In the genomic region with DNA sequence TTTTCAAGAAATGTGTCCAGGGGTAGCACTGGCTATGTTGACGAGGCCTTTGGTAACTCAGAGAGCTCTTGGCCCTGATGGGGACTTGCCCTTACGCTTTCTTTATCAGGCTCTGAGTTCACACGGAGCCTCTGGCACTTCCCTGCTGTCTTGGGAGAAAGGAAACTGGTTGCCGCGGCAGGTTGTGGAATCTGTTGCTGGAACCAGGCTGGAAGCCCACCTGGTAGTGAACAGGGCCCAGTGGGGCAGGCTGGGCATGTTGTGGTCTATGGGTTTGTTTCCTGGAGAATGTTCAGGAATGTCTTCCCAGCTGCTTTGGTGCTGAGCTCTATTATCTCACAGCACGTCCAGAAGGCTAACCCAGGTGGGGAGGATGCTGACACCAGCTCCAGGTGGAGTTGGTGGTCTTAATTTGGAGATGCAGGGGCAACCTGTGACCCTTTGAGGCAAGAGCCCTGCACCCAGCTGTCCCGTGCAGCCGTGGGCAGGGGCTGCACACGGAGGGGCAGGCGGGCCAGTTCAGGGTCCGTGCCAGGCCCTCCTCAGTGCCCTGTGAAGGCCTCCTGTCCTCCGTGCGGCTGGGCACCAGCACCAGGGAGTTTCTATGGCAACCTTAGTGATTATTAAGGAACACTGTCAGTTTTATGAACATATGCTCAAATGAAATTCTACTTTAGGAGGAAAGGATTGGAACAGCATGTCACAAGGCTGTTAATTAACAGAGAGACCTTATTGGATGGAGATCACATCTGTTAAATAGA, we compare ENCODE assay signal across 1 cellular context.
TF ChIP-seq lines count a peak whose summit lies in the region.

No MANE protein-coding gene starts in this region.

TF ChIP-seq in GM23338, 12 proteins besides CTCF, POLR2A, EP300 and RAD21 (continued from another document):
- TF ChIP-seq, protein P1, sequence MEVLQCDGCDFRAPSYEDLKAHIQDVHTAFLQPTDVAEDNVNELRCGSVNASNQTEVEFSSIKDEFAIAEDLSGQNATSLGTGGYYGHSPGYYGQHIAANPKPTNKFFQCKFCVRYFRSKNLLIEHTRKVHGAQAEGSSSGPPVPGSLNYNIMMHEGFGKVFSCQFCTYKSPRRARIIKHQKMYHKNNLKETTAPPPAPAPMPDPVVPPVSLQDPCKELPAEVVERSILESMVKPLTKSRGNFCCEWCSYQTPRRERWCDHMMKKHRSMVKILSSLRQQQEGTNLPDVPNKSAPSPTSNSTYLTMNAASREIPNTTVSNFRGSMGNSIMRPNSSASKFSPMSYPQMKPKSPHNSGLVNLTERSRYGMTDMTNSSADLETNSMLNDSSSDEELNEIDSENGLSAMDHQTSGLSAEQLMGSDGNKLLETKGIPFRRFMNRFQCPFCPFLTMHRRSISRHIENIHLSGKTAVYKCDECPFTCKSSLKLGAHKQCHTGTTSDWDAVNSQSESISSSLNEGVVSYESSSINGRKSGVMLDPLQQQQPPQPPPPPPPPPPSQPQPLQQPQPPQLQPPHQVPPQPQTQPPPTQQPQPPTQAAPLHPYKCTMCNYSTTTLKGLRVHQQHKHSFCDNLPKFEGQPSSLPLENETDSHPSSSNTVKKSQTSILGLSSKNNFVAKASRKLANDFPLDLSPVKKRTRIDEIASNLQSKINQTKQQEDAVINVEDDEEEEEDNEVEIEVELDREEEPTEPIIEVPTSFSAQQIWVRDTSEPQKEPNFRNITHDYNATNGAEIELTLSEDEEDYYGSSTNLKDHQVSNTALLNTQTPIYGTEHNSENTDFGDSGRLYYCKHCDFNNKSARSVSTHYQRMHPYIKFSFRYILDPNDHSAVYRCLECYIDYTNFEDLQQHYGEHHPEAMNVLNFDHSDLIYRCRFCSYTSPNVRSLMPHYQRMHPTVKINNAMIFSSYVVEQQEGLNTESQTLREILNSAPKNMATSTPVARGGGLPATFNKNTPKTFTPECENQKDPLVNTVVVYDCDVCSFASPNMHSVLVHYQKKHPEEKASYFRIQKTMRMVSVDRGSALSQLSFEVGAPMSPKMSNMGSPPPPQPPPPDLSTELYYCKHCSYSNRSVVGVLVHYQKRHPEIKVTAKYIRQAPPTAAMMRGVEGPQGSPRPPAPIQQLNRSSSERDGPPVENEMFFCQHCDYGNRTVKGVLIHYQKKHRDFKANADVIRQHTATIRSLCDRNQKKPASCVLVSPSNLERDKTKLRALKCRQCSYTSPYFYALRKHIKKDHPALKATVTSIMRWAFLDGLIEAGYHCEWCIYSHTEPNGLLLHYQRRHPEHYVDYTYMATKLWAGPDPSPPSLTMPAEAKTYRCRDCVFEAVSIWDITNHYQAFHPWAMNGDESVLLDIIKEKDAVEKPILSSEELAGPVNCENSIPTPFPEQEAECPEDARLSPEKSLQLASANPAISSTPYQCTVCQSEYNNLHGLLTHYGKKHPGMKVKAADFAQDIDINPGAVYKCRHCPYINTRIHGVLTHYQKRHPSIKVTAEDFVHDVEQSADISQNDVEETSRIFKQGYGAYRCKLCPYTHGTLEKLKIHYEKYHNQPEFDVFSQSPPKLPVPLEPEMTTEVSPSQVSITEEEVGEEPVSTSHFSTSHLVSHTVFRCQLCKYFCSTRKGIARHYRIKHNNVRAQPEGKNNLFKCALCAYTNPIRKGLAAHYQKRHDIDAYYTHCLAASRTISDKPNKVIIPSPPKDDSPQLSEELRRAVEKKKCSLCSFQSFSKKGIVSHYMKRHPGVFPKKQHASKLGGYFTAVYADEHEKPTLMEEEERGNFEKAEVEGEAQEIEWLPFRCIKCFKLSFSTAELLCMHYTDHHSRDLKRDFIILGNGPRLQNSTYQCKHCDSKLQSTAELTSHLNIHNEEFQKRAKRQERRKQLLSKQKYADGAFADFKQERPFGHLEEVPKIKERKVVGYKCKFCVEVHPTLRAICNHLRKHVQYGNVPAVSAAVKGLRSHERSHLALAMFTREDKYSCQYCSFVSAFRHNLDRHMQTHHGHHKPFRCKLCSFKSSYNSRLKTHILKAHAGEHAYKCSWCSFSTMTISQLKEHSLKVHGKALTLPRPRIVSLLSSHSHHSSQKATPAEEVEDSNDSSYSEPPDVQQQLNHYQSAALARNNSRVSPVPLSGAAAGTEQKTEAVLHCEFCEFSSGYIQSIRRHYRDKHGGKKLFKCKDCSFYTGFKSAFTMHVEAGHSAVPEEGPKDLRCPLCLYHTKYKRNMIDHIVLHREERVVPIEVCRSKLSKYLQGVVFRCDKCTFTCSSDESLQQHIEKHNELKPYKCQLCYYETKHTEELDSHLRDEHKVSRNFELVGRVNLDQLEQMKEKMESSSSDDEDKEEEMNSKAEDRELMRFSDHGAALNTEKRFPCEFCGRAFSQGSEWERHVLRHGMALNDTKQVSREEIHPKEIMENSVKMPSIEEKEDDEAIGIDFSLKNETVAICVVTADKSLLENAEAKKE (CRISPR knock-in tag; IDR thresholded peaks at IDR 0.05), result no peak
- TF ChIP-seq, protein P2, sequence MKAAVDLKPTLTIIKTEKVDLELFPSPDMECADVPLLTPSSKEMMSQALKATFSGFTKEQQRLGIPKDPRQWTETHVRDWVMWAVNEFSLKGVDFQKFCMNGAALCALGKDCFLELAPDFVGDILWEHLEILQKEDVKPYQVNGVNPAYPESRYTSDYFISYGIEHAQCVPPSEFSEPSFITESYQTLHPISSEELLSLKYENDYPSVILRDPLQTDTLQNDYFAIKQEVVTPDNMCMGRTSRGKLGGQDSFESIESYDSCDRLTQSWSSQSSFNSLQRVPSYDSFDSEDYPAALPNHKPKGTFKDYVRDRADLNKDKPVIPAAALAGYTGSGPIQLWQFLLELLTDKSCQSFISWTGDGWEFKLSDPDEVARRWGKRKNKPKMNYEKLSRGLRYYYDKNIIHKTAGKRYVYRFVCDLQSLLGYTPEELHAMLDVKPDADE (IDR thresholded peaks at IDR 0.05), result no peak
- TF ChIP-seq, protein P3, sequence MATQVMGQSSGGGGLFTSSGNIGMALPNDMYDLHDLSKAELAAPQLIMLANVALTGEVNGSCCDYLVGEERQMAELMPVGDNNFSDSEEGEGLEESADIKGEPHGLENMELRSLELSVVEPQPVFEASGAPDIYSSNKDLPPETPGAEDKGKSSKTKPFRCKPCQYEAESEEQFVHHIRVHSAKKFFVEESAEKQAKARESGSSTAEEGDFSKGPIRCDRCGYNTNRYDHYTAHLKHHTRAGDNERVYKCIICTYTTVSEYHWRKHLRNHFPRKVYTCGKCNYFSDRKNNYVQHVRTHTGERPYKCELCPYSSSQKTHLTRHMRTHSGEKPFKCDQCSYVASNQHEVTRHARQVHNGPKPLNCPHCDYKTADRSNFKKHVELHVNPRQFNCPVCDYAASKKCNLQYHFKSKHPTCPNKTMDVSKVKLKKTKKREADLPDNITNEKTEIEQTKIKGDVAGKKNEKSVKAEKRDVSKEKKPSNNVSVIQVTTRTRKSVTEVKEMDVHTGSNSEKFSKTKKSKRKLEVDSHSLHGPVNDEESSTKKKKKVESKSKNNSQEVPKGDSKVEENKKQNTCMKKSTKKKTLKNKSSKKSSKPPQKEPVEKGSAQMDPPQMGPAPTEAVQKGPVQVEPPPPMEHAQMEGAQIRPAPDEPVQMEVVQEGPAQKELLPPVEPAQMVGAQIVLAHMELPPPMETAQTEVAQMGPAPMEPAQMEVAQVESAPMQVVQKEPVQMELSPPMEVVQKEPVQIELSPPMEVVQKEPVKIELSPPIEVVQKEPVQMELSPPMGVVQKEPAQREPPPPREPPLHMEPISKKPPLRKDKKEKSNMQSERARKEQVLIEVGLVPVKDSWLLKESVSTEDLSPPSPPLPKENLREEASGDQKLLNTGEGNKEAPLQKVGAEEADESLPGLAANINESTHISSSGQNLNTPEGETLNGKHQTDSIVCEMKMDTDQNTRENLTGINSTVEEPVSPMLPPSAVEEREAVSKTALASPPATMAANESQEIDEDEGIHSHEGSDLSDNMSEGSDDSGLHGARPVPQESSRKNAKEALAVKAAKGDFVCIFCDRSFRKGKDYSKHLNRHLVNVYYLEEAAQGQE (IDR thresholded peaks at IDR 0.05; ENCODE audit: unreplicated experiment), result no peak
- TF ChIP-seq JUNB (IDR thresholded peaks at IDR 0.05; ENCODE audit: unreplicated experiment) (no peak), EZH2phosphoT487 (IDR thresholded peaks at IDR 0.05; ENCODE audit: unreplicated experiment) (no peak)
TF ChIP-seq in GM23338: peak in this region for 0.
